Comparison of ENCODE assay signal across 8 cellular contexts in the genomic region with DNA sequence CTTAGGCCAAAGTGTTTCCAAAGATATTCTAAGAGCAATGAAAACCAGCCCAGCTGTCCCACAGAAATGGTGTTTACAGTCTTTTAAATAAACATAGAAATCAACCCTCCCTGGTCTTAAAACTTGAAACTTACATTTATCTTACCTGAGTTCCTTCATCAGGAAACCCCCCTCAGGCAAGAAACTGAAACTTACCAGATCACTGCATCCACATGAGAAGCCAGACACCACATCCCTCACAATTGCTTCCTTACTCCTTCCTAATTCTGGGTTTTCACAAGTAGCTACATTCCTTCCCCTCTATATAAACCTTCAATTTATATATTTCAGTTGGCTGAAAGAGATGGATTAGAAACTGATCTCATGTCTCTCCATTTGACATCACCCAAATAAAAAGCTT.
"Had no signal": no experiment of that assay in that cellular context is flagged by ENCODE, and none has a peak within 500 bp of the region (broad histone marks: within the 10 kb centered on the region; RNA-seq: fewer than 3 reads in every experiment).

No MANE protein-coding gene starts in this region.

- H3K4me3 ChIP-seq: GM23248, HAP-1, K562 had no signal

- H3K4me1 ChIP-seq: HAP-1 had no signal

- H2AFZ ChIP-seq: GM23248 had no signal

- H3K27ac ChIP-seq: GM23248 had no signal

- H3K9me3 ChIP-seq: HAP-1 had no signal

- DNase-seq: GM23248, GOT3, H7, IMR-90, KG1 had no signal

- ATAC-seq: HCT116, K562 had no signal

- H3K9ac ChIP-seq: GM23248 had no signal

- H3K36me3 ChIP-seq: HAP-1 had no signal
